Comparison of ENCODE assay signal across 20 cellular contexts in genomic region chr3:66819993-66820501, GRCh38.
DNase-seq lines count a peak whose midpoint lies in the region; ATAC-seq lines count a peak whose summit lies in the region.
"Had no signal": no experiment of that assay in that cellular context is flagged by ENCODE, and none has a peak within 500 bp of the region (broad histone marks: within the 10 kb centered on the region; RNA-seq: fewer than 3 reads in every experiment).

No MANE protein-coding gene starts in this region.

- no peak overlapping the region for H3K4me3 ChIP-seq in HAP-1
- H3K4me3 ChIP-seq: adrenal gland, esophagus squamous epithelium, K562, sigmoid colon, thyroid gland had no signal

- H3K27ac ChIP-seq in caudate nucleus (ENCODE audit: low read depth, low read length), result peak overlapping the region; percentile 68
- H3K27ac ChIP-seq: adrenal gland, esophagus squamous epithelium, sigmoid colon, thyroid gland had no signal

- ATAC-seq in left lobe of liver (peak; percentile 42), GM18498 (IDR thresholded peaks at IDR 0.05; ENCODE audit: unreplicated experiment) (no peak), HG03342 (IDR thresholded peaks at IDR 0.05; ENCODE audit: unreplicated experiment) (no peak)
- ATAC-seq: K562 had no signal

- no peaks in the 10 kb centered on the region for H3K36me3 ChIP-seq in HAP-1 (replicated peaks)
- H3K36me3 ChIP-seq: adrenal gland, esophagus squamous epithelium, sigmoid colon, thyroid gland had no signal

- in situ Hi-C loops in HAP-1 (cut with MboI; ENCODE audit: low sequenced_read_pairs), result loop anchor here (5.0 to 25.0 kb wide), 3 partner anchors 308 to 545 kb away; partner anchors contain the start of gene LRIG1

- peak; percentile 60 to 74 for DNase-seq in HAP-1 (ENCODE audit: low spot score in 2 of 2)
- peak in 49 of 61 donors; percentile 0 to 80 (median 43) for DNase-seq in caudate nucleus (lab: John Stamatoyannopoulos, UW)
- no peak for DNase-seq in left lobe of liver (ENCODE audit: low spot score)
- peak in 6 of 10 donors; percentile 24 to 86 (median 41) for DNase-seq in posterior cingulate gyrus
- no peak for DNase-seq in central memory CD4-positive, alpha-beta T cell
- DNase-seq in NCI-H2029 (lab: John Stamatoyannopoulos, UW), result no peak
- DNase-seq: ACHN; activated CD4-positive, alpha-beta T cell treated with anti-CD3 and anti-CD28 coated beads, Interleukin-2, amount 50 U/mL, for 1 hour; activated effector memory CD4-positive, alpha-beta T cell treated with anti-CD3 and anti-CD28 coated beads, Interleukin-2, amount 50 U/mL, for 16 hours; adrenal gland; CD4-positive, CD25-positive, alpha-beta regulatory T cell; DMS153; effector CD4-positive, alpha-beta T cell; esophagus squamous epithelium; NCI-H2227 treated with DMSO at 0.1 percent for 48 hours; sigmoid colon; thyroid gland had no signal

- H3K27me3 ChIP-seq in HAP-1 (ENCODE audit: low read depth), result no peaks in the 10 kb centered on the region
- H3K27me3 ChIP-seq: esophagus squamous epithelium, sigmoid colon, thyroid gland had no signal

- H3K4me1 ChIP-seq in HAP-1, result peaks cover 34% of the 10 kb centered on the region
- H3K4me1 ChIP-seq: adrenal gland, esophagus squamous epithelium, thyroid gland had no signal

- no peaks in the 10 kb centered on the region for H3K9me3 ChIP-seq in HAP-1
- H3K9me3 ChIP-seq: adrenal gland, esophagus squamous epithelium, sigmoid colon, thyroid gland had no signal

- intact Hi-C loops in posterior cingulate gyrus (cut with DNase I), result loop anchor here (5.0 kb wide), 4 partner anchors 318 to 563 kb away; partner anchors contain the start of gene LRIG1

Comparison
In these comparisons a context has a peak if more than half of its experiments do, and no peak if none do; other contexts are left out.
1. DNase-seq: peak in HAP-1 (2 of 2), caudate nucleus (49 of 61) and posterior cingulate gyrus (6 of 10); none in left lobe of liver (single experiment), central memory CD4-positive, alpha-beta T cell (single experiment) and NCI-H2029 (single experiment).